3 cellular contexts compared by ENCODE assay signal in the genomic region with DNA sequence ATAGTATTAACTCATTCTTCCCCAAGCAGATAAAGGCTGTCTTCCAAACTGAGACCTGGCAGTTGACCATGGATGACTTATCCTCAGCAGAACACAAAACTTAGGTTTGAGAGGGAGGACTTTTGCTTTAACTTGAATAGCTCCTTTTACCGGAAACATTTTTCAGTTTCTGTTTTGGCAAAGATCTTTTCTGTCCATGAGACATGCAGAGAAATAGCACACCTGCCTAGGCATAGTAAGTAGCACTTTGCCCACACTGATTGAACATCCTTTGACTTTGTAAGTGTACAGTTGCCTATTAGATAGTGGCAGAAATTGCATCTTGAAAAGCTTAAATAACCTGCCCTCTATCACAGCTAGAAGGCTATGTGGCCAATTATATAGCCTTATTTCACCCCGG.
"Had no signal": no experiment of that assay in that cellular context is flagged by ENCODE, and none has a peak within 500 bp of the region (broad histone marks: within the 10 kb centered on the region; RNA-seq: fewer than 3 reads in every experiment).

No MANE protein-coding gene starts in this region.

- DNase-seq: GDM1, GF-D8 had no signal

- ATAC-seq: GM12878 had no signal

- H3K4me3 ChIP-seq: GM12878 had no signal
